10 cellular contexts compared by ENCODE assay signal in the genomic region with DNA sequence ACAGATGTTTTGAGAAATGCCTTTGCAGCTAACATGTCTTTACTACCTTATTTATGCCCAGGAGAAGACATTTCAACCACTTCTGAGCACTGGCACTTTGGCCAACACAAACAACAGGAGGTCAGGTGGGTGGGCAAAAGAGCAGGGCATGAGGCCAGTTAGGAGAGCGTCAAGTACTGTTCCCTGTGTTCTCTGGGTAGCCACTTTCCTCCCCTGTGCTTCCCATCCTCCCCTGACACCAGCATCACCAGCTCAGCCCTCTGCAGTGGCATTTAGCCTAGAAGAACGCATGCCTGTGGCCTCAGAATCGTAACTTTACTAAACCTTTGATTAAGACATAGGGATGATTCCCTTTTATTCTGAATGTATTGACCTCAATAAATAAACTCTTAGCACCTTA. TPM values are rescaled to one million over a fixed set of nuclear protein-coding genes. Genes with fewer than 3 reads are reported as not detected.
A peak's percentile ranks its signal among the peaks of the same experiment; 100 is the strongest.
DNase-seq lines count a peak whose midpoint lies in the region; ATAC-seq and TF ChIP-seq lines count a peak whose summit lies in the region.
"Had no signal": no experiment of that assay in that cellular context is flagged by ENCODE, and none has a peak within 500 bp of the region (broad histone marks: within the 10 kb centered on the region; RNA-seq: fewer than 3 reads in every experiment).

No MANE protein-coding gene starts in this region.

- no peaks in the 10 kb centered on the region for H3K27me3 Mint-ChIP-seq in CD4-positive, alpha-beta T cell

- H3K9ac ChIP-seq in MM.1S (ENCODE audit: low read length) (peak overlapping the region; percentile 73), parathyroid adenoma (no peak overlapping the region)

- ATAC-seq in CD4-positive, alpha-beta T cell (ENCODE audit: poor library complexity), result no peak
- ATAC-seq in HG02759 (IDR thresholded peaks at IDR 0.05; ENCODE audit: unreplicated experiment), result no peak
- no peak for ATAC-seq in HG03108 (IDR thresholded peaks at IDR 0.05; ENCODE audit: unreplicated experiment)

- no peaks in the 10 kb centered on the region for H3K9me3 ChIP-seq in CD4-positive, alpha-beta T cell (ENCODE audit: control insufficient read depth, low read length)
- H3K9me3 ChIP-seq in MM.1S (replicated peaks; ENCODE audit: insufficient read depth, low read length), result no peaks in the 10 kb centered on the region
- H3K9me3 ChIP-seq in parathyroid adenoma (ENCODE audit: control insufficient read depth, low read length), result no peaks in the 10 kb centered on the region

- intact Hi-C loops in CD4-positive, alpha-beta T cell (cut with DNase I, micrococcal nuclease), result loop anchor here (5.0 to 10.0 kb wide), 2 partner anchors 304 to 351 kb away; partner anchors contain the start of gene ATP2B4 (in 1 of the 2)
- intact Hi-C loops in dorsolateral prefrontal cortex (cut with DNase I), result no loop called here

- H3K27ac ChIP-seq in CD4-positive, alpha-beta T cell (ENCODE audit: low read depth, low read length), result peak overlapping the region; percentile 98
- H3K27ac ChIP-seq in MM.1S (ENCODE audit: low read length), result peak overlapping the region; percentile 91
- peak overlapping the region in 54 of 59 donors; percentile 1 to 100 (median 94) for H3K27ac ChIP-seq in dorsolateral prefrontal cortex
- H3K27ac ChIP-seq in parathyroid adenoma, result no peak overlapping the region

- H4K20me1 ChIP-seq in MM.1S (ENCODE audit: insufficient read depth, low read length), result no peaks in the 10 kb centered on the region

- no peaks in the 10 kb centered on the region for H3K36me3 ChIP-seq in MM.1S (replicated peaks; ENCODE audit: insufficient read depth, low read length)
- H3K36me3 ChIP-seq in parathyroid adenoma (ENCODE audit: control insufficient read depth, insufficient read depth, low read length), result no peaks in the 10 kb centered on the region

- H3K4me2 ChIP-seq in MM.1S (ENCODE audit: low read depth, low read length) (peak overlapping the region; percentile 95), parathyroid adenoma (ENCODE audit: low read length) (no peak overlapping the region)

- no peak for DNase-seq in CD4-positive, alpha-beta T cell
- no peak for DNase-seq in MM.1S
- DNase-seq in dorsolateral prefrontal cortex, result no peak
- no peak for DNase-seq in stimulated activated CD4-positive, alpha-beta T cell treated with anti-CD3 and anti-CD28 coated beads, Interleukin-15, amount 100 ng/mL, for 24 hours
- no peak for DNase-seq in NCI-H146 treated with DMSO at 0.1 percent for 48 hours (lab: John Stamatoyannopoulos, UW; ENCODE audit: unreplicated experiment)
- DNase-seq: kidney glomerular epithelial cell had no signal

- H3K79me2 ChIP-seq in MM.1S (ENCODE audit: low read length) (peaks cover 39% of the 10 kb centered on the region), parathyroid adenoma (no peaks in the 10 kb centered on the region)

- POLR2A ChIA-PET in CD4-positive, alpha-beta T cell (lab: Charles Lee), result interaction anchor here (0.6 to 9.5 kb wide), 11 partner anchors 7 to 441 kb away, joined by 3 to 868 read pairs (median 10); partner anchors contain the start of genes BTG2 and LAX1

- peak overlapping the region; percentile 88 for H3K4me3 Mint-ChIP-seq in CD4-positive, alpha-beta T cell

- peaks cover 88% of the 10 kb centered on the region for H3K4me1 ChIP-seq in MM.1S (ENCODE audit: low read length)
- H3K4me1 ChIP-seq in parathyroid adenoma, result peaks cover 52% of the 10 kb centered on the region

- no peaks in the 10 kb centered on the region for H3K27me3 ChIP-seq in CD4-positive, alpha-beta T cell (ENCODE audit: control insufficient read depth, insufficient read depth, low read length)
- H3K27me3 ChIP-seq in MM.1S (replicated peaks; ENCODE audit: insufficient read depth, low read length), result no peaks in the 10 kb centered on the region
- no peaks in the 10 kb centered on the region for H3K27me3 ChIP-seq in dorsolateral prefrontal cortex
- H3K27me3 ChIP-seq in parathyroid adenoma (ENCODE audit: control insufficient read depth, insufficient read depth, low read length), result no peaks in the 10 kb centered on the region

- H3K9me2 ChIP-seq in MM.1S (replicated peaks; ENCODE audit: insufficient read depth, low read length), result no peaks in the 10 kb centered on the region

- H3K4me1 Mint-ChIP-seq in CD4-positive, alpha-beta T cell (ENCODE audit: low read depth), result peaks cover 96% of the 10 kb centered on the region

- H2AFZ ChIP-seq in MM.1S (ENCODE audit: low read length), result peak overlapping the region; percentile 19; the same call in 1 of the 2 replicates
- H2AFZ ChIP-seq in parathyroid adenoma, result peak overlapping the region; percentile 28

- CTCF ChIA-PET in CD4-positive, alpha-beta T cell (lab: Charles Lee), result interaction anchor here (2.4 to 9.5 kb wide), 4 partner anchors 14 to 51 kb away, joined by 17 to 260 read pairs (median 84); partner anchors contain the start of gene BTG2

- H3K9me3 Mint-ChIP-seq in CD4-positive, alpha-beta T cell, result no peaks in the 10 kb centered on the region

- H3K36me3 Mint-ChIP-seq in CD4-positive, alpha-beta T cell (ENCODE audit: low read depth), result peaks cover 4% of the 10 kb centered on the region

- H3F3A ChIP-seq in MM.1S (ENCODE audit: insufficient read depth, low read length), result peaks cover 86% of the 10 kb centered on the region

- no peak for TF ChIP-seq CTCF in CD4-positive, alpha-beta T cell (IDR thresholded peaks at IDR 0.05)
- TF ChIP-seq CTCF in MM.1S (IDR thresholded peaks at IDR 0.05; ENCODE audit: low read length) (no peak), dorsolateral prefrontal cortex (IDR thresholded peaks at IDR 0.05 in 54 of 56, conservative IDR thresholded peaks at IDR 0.05 in 2 of 56; ENCODE audit: low read depth in 1 of 56, partially characterized antibody in 56 of 56) (no peak), parathyroid adenoma (IDR thresholded peaks at IDR 0.05) (no peak)

- H3K4me3 ChIP-seq in MM.1S (ENCODE audit: low read length) (no peak overlapping the region), dorsolateral prefrontal cortex (no peak overlapping the region), parathyroid adenoma (ENCODE audit: low read depth, low read length) (no peak overlapping the region)

- peak overlapping the region; percentile 92 for H3K27ac Mint-ChIP-seq in CD4-positive, alpha-beta T cell

RNA-seq across cellular contexts. Expression of gene BTG2, which starts 18.3 kb away (rescaled TPM):
- total RNA-seq in CD4-positive, alpha-beta T cell, result 100 to 1,000 TPM; 802 to 849 TPM
- total RNA-seq in dorsolateral prefrontal cortex, result 100 to 1,000 TPM in 3 of 120 experiments, 10 to 100 TPM in 117; 21.2 to 122 (median 33.4) TPM

RNA-seq across cellular contexts. Expression of gene FMOD, which starts 27.3 kb away (rescaled TPM):
- total RNA-seq in CD4-positive, alpha-beta T cell, result not detected
- 10 to 100 TPM in 7 of 120 experiments, 1 to 10 TPM in 108, under 1 TPM in 5; 0.38 to 15.4 (median 2.9) TPM for total RNA-seq in dorsolateral prefrontal cortex
- total RNA-seq: M059J had no signal

Comparison
In these comparisons a context has a peak if more than half of its experiments do, and no peak if none do; other contexts are left out.
1. RNA of gene BTG2, which starts 18.3 kb away (total RNA-seq): 802 to 849 TPM in CD4-positive, alpha-beta T cell; 21.2 to 122 TPM in dorsolateral prefrontal cortex; every median in the first group is over 4 times any median in the second.
2. intact Hi-C loops: an anchor here in CD4-positive, alpha-beta T cell (5.0 to 10.0 kb wide); none called in dorsolateral prefrontal cortex.